8 cellular contexts compared by ENCODE assay signal in the genomic region with DNA sequence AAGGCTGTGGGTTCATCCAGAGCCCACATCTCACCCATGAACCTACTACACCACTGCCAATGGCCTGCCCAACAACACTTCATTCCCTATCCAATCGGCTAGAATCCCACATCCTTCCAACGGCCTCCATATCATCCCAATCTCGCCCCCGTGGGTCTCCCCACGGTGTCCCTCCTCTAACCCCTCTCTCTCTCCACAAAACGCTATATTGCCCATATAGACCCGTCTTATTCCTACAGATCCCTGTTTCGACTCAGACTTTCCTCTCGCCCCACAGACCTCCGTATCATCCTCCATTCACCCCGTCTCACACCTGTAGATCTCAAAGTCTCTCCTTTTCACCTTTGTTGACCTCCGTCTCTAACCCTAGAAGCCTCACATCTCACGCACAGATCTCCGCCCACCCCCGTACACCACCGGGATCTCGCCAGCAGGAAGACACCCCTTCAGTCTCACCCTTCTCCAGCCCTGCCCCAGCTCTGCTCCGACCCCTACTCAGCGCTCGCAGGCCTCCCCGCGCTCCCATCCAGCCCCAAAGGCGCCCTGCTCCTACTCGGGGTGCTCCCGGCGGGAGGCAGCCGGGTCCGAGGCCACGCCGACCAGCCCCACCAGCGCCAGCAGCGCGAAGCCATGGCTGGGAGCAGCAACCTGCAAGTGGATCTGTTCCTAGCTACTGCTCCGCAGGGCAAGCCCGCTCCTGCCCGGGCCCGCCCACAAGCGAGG. TPM values are rescaled to one million over a fixed set of nuclear protein-coding genes. Genes with fewer than 3 reads are reported as not detected.
A peak's percentile ranks its signal among the peaks of the same experiment; 100 is the strongest.
DNase-seq lines count a peak whose midpoint lies in the region; ATAC-seq lines count a peak whose summit lies in the region.

A gene with protein sequence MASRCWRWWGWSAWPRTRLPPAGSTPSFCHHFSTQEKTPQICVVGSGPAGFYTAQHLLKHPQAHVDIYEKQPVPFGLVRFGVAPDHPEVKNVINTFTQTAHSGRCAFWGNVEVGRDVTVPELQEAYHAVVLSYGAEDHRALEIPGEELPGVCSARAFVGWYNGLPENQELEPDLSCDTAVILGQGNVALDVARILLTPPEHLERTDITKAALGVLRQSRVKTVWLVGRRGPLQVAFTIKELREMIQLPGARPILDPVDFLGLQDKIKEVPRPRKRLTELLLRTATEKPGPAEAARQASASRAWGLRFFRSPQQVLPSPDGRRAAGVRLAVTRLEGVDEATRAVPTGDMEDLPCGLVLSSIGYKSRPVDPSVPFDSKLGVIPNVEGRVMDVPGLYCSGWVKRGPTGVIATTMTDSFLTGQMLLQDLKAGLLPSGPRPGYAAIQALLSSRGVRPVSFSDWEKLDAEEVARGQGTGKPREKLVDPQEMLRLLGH (minus strand): TSS at position 682 of the 723 bp plus-strand sequence. CDS start 50 bp downstream, at position 632.

- H3K27me3 Mint-ChIP-seq in activated naive CD4-positive, alpha-beta T cell treated with anti-CD3 and anti-CD28 coated beads, Interleukin-2, amount 10 ng/mL, durations not matched to agents 7 days and 5 days, result peaks cover 4% of the 10 kb centered on the region
- no peaks in the 10 kb centered on the region for H3K27me3 Mint-ChIP-seq in activated T-cell treated with anti-CD3 and anti-CD28 coated beads, Interleukin-2, amount 50 U/mL, for 4 hours (ENCODE audit: low read depth)

- H3K4me3 Mint-ChIP-seq in activated naive CD4-positive, alpha-beta T cell treated with anti-CD3 and anti-CD28 coated beads, Interleukin-2, amount 10 ng/mL, durations not matched to agents 7 days and 5 days, result peak within 1 kb of the TSS; percentile 79
- H3K4me3 Mint-ChIP-seq in activated T-cell treated with anti-CD3 and anti-CD28 coated beads, Interleukin-2, amount 50 U/mL, for 4 hours, result peak within 1 kb of the TSS; percentile 88

- H3K27ac ChIP-seq in iPS-18a (ENCODE audit: low read length) (peak within 1 kb of the TSS; percentile 87), stomach smooth muscle (ENCODE audit: low read length) (peak within 1 kb of the TSS; percentile 91)

- CTCF ChIA-PET in activated naive CD4-positive, alpha-beta T cell treated with anti-CD3 and anti-CD28 coated beads, Interleukin-2, amount 10 ng/mL, durations not matched to agents 7 days and 5 days (lab: Charles Lee), result interaction anchor here (1.3 to 5.4 kb wide), 5 partner anchors 8 to 101 kb away, joined by 4 to 26 read pairs (median 5); a partner anchor contains a TSS

- peaks cover 6% of the 10 kb centered on the region for H3K27me3 ChIP-seq in iPS-18a (ENCODE audit: control insufficient read depth, insufficient read depth, low read length)
- peaks cover 0 to 2% of the 10 kb centered on the region in 2 donors for H3K27me3 ChIP-seq in stomach smooth muscle (ENCODE audit: control insufficient read depth in 1 of 2, insufficient read depth in 2 of 2, low read length in 2 of 2)

- H3K9ac ChIP-seq in iPS-18a (ENCODE audit: low read length) (peak within 1 kb of the TSS; percentile 88), stomach smooth muscle (ENCODE audit: low read length in 2 of 2) (peak within 1 kb of the TSS; percentile 90 to 93)

- H3K36me3 ChIP-seq in iPS-18a (ENCODE audit: control insufficient read depth, low read depth, low read length) (no peaks in the 10 kb centered on the region), stomach smooth muscle (ENCODE audit: control insufficient read depth in 2 of 2, insufficient read depth in 2 of 2, low read length in 2 of 2) (no peaks in the 10 kb centered on the region)

- H3K4me3 ChIP-seq in iPS-18a (ENCODE audit: low read length), result peak within 1 kb of the TSS; percentile 86
- H3K4me3 ChIP-seq in stomach smooth muscle (ENCODE audit: low read length in 2 of 2), result peak within 1 kb of the TSS; percentile 89 to 92

- H3K36me3 Mint-ChIP-seq in activated naive CD4-positive, alpha-beta T cell treated with anti-CD3 and anti-CD28 coated beads, Interleukin-2, amount 10 ng/mL, durations not matched to agents 7 days and 5 days, result peaks cover 5% of the 10 kb centered on the region
- H3K36me3 Mint-ChIP-seq in activated T-cell treated with anti-CD3 and anti-CD28 coated beads, Interleukin-2, amount 50 U/mL, for 4 hours (ENCODE audit: insufficient read depth), result no peaks in the 10 kb centered on the region

- H3K9me3 ChIP-seq in iPS-18a (ENCODE audit: control insufficient read depth, low read depth, low read length) (no peaks in the 10 kb centered on the region), stomach smooth muscle (ENCODE audit: control insufficient read depth in 2 of 2, low read length in 2 of 2) (no peaks in the 10 kb centered on the region)

- ATAC-seq in HG03135 (IDR thresholded peaks at IDR 0.05; ENCODE audit: unreplicated experiment), result peak; percentile 26
- peak; percentile 7 to 12 for ATAC-seq in activated T-cell treated with anti-CD3 and anti-CD28 coated beads, Interleukin-2, amount 50 U/mL, for 4 hours

- peaks cover 46% of the 10 kb centered on the region for H3K4me1 Mint-ChIP-seq in activated naive CD4-positive, alpha-beta T cell treated with anti-CD3 and anti-CD28 coated beads, Interleukin-2, amount 10 ng/mL, durations not matched to agents 7 days and 5 days
- peaks cover 19% of the 10 kb centered on the region for H3K4me1 Mint-ChIP-seq in activated T-cell treated with anti-CD3 and anti-CD28 coated beads, Interleukin-2, amount 50 U/mL, for 4 hours (ENCODE audit: low read depth)

- peaks cover 6% of the 10 kb centered on the region for H3K4me1 ChIP-seq in iPS-18a (ENCODE audit: control insufficient read depth, low read depth, low read length)
- peaks cover 10% of the 10 kb centered on the region for H3K4me1 ChIP-seq in stomach smooth muscle (ENCODE audit: control insufficient read depth, insufficient read depth, low read length)

- H3K27ac Mint-ChIP-seq in activated naive CD4-positive, alpha-beta T cell treated with anti-CD3 and anti-CD28 coated beads, Interleukin-2, amount 10 ng/mL, durations not matched to agents 7 days and 5 days, result peak within 1 kb of the TSS; percentile 94

- DNase-seq in activated naive CD4-positive, alpha-beta T cell treated with anti-CD3 and anti-CD28 coated beads, Interleukin-2, amount 10 ng/mL, durations not matched to agents 7 days and 5 days, result no peak
- no peak for DNase-seq in activated naive CD4-positive, alpha-beta T cell (lab: John Stamatoyannopoulos, UW)
- DNase-seq in activated T-cell treated with anti-CD3 and anti-CD28 coated beads, Interleukin-2, amount 50 U/mL, for 4 hours, result no peak
- no peak for DNase-seq in DMS79 (lab: John Stamatoyannopoulos, UW)
- DNase-seq in central memory CD4-positive, alpha-beta T cell, result no peak

- no peaks in the 10 kb centered on the region for H3K9me3 Mint-ChIP-seq in activated naive CD4-positive, alpha-beta T cell treated with anti-CD3 and anti-CD28 coated beads, Interleukin-2, amount 10 ng/mL, durations not matched to agents 7 days and 5 days
- H3K9me3 Mint-ChIP-seq in activated T-cell treated with anti-CD3 and anti-CD28 coated beads, Interleukin-2, amount 50 U/mL, for 4 hours, result no peaks in the 10 kb centered on the region

RNA-seq across cellular contexts. Expression of the gene that starts here (rescaled TPM):
- total RNA-seq in activated T-cell treated with anti-CD3 and anti-CD28 coated beads, Interleukin-2, amount 50 U/mL, for 4 hours, result 10 to 100 TPM in 1 of 3 donors, 1 to 10 TPM in 2; 6.1 to 12.0 (median 7.0) TPM
